11 cellular contexts compared by ENCODE assay signal in the genomic region with DNA sequence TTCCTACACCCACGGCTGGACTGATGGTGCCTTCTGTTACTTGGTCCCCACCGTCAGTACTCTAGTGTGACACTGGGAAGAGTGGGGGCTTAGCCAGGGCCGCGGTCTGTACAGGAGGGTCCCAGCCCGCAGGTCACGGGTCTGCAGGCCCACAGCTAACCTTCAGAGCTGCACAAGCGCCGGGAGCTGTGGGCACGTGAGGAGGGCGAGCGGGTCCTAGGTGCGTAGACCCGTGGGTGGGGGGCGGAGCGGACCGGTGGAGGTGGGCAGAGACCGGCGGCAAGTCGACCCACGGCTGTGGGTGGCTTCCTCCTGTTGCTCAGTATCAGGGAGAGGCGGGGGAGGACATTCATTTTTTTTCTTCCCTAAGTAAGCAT. TPM values are rescaled to one million over a fixed set of nuclear protein-coding genes. Genes with fewer than 3 reads are reported as not detected.
DNase-seq lines count a peak whose midpoint lies in the region; ATAC-seq and TF ChIP-seq lines count a peak whose summit lies in the region.
"Had no signal": no experiment of that assay in that cellular context is flagged by ENCODE, and none has a peak within 500 bp of the region (broad histone marks: within the 10 kb centered on the region; RNA-seq: fewer than 3 reads in every experiment).

No MANE protein-coding gene starts in this region.

- H3K4me3 Mint-ChIP-seq in activated CD8-positive, alpha-beta memory T cell treated with anti-CD3 and anti-CD28 coated beads, Interleukin-2, amount 10 ng/mL, durations not matched to agents 7 days and 5 days, result peak overlapping the region; percentile 16
- H3K4me3 Mint-ChIP-seq in nephron progenitor cell, result peak overlapping the region; percentile 83

- H3K27me3 Mint-ChIP-seq in activated CD8-positive, alpha-beta memory T cell treated with anti-CD3 and anti-CD28 coated beads, Interleukin-2, amount 10 ng/mL, durations not matched to agents 7 days and 5 days, result peaks cover 91% of the 10 kb centered on the region
- peaks cover 88% of the 10 kb centered on the region for H3K27me3 Mint-ChIP-seq in nephron progenitor cell (ENCODE audit: low read depth, poor library complexity)

- TF ChIP-seq CTCF in nephron progenitor cell (IDR thresholded peaks at IDR 0.05) (no peak), upper lobe of left lung (IDR thresholded peaks at IDR 0.05) (no peak)

- TF ChIP-seq POLR2A in upper lobe of left lung (IDR thresholded peaks at IDR 0.05), result no peak

- no peak for DNase-seq in activated CD8-positive, alpha-beta memory T cell treated with anti-CD3 and anti-CD28 coated beads, Interleukin-2, amount 10 ng/mL, durations not matched to agents 7 days and 5 days
- DNase-seq in activated CD8-positive, alpha-beta memory T cell treated with anti-CD3 and anti-CD28 coated beads, Interleukin-2, amount 50 U/mL, for 48 hours, result no peak
- no peak for DNase-seq in nephron progenitor cell
- DNase-seq in upper lobe of left lung, result no peak
- DNase-seq in AG08395 (ENCODE audit: low spot score), result no peak
- no peak for DNase-seq in NOMO-1 treated with DMSO at 0.1 percent for 48 hours (lab: John Stamatoyannopoulos, UW; ENCODE audit: unreplicated experiment)
- DNase-seq: activated naive CD4-positive, alpha-beta T cell treated with anti-CD3 and anti-CD28 coated beads, Interleukin-2, amount 50 U/mL, for 16 hours; NCI-H1092 had no signal

- ATAC-seq in activated CD8-positive, alpha-beta memory T cell treated with anti-CD3 and anti-CD28 coated beads, Interleukin-2, amount 10 ng/mL, durations not matched to agents 7 days and 5 days, result no peak
- ATAC-seq in upper lobe of left lung (ENCODE audit: low FRiP score in 2 of 2) (no peak), HG02970 (IDR thresholded peaks at IDR 0.05; ENCODE audit: low FRiP score, unreplicated experiment) (no peak)

- no peak for TF ChIP-seq EP300 in upper lobe of left lung (IDR thresholded peaks at IDR 0.05)

- H3K4me3 ChIP-seq in esophagus (ENCODE audit: low read depth in 1 of 2, low read length in 2 of 2) (peak overlapping the region; percentile 63 to 69), upper lobe of left lung (peak overlapping the region; percentile 42 to 58 (median 55))

- H3K36me3 Mint-ChIP-seq in activated CD8-positive, alpha-beta memory T cell treated with anti-CD3 and anti-CD28 coated beads, Interleukin-2, amount 10 ng/mL, durations not matched to agents 7 days and 5 days, result no peaks in the 10 kb centered on the region
- H3K36me3 Mint-ChIP-seq in nephron progenitor cell (ENCODE audit: low read depth), result no peaks in the 10 kb centered on the region

- 19 to 22% methylated on average over 21 of the region's 21 CpGs for WGBS in esophagus, 2 donors
- WGBS in upper lobe of left lung, 2 donors, result 20 to 21% methylated on average over 18 to 21 of the region's 21 CpGs

- H3K27me3 ChIP-seq in esophagus (ENCODE audit: control insufficient read depth in 1 of 2, insufficient read depth in 2 of 2, low read length in 2 of 2) (no peaks in the 10 kb centered on the region), upper lobe of left lung (peaks cover 0 to 17% (median 6%) of the 10 kb centered on the region in 4 donors)

- H3K4me1 ChIP-seq in esophagus (ENCODE audit: control insufficient read depth in 2 of 2, insufficient read depth in 2 of 2, low read length in 1 of 2), result peaks cover 3 to 5% of the 10 kb centered on the region in 2 donors
- H3K4me1 ChIP-seq in upper lobe of left lung, result peaks cover 0 to 24% (median 17%) of the 10 kb centered on the region in 4 donors

- CTCF ChIA-PET in activated CD8-positive, alpha-beta memory T cell treated with anti-CD3 and anti-CD28 coated beads, Interleukin-2, amount 10 ng/mL, durations not matched to agents 7 days and 5 days (lab: Charles Lee), result no interaction called here

- peak overlapping the region; percentile 41 to 53 for H3K27ac ChIP-seq in esophagus (ENCODE audit: low read depth in 2 of 2, low read length in 1 of 2)
- peak overlapping the region; percentile 58 to 77 (median 66) for H3K27ac ChIP-seq in upper lobe of left lung
- H3K27ac ChIP-seq: SK-N-MC had no signal

- peaks cover 9% of the 10 kb centered on the region for H3K4me1 Mint-ChIP-seq in activated CD8-positive, alpha-beta memory T cell treated with anti-CD3 and anti-CD28 coated beads, Interleukin-2, amount 10 ng/mL, durations not matched to agents 7 days and 5 days
- peaks cover 12% of the 10 kb centered on the region for H3K4me1 Mint-ChIP-seq in nephron progenitor cell

- H3K27ac Mint-ChIP-seq in activated CD8-positive, alpha-beta memory T cell treated with anti-CD3 and anti-CD28 coated beads, Interleukin-2, amount 10 ng/mL, durations not matched to agents 7 days and 5 days, result no peak overlapping the region
- H3K27ac Mint-ChIP-seq in nephron progenitor cell, result no peak overlapping the region

- H3K36me3 ChIP-seq in esophagus (ENCODE audit: control insufficient read depth in 2 of 2, insufficient read depth in 2 of 2, low read length in 1 of 2), result no peaks in the 10 kb centered on the region
- no peaks in the 10 kb centered on the region for H3K36me3 ChIP-seq in upper lobe of left lung

- no peaks in the 10 kb centered on the region for H3K9me3 Mint-ChIP-seq in activated CD8-positive, alpha-beta memory T cell treated with anti-CD3 and anti-CD28 coated beads, Interleukin-2, amount 10 ng/mL, durations not matched to agents 7 days and 5 days (ENCODE audit: low read depth)
- H3K9me3 Mint-ChIP-seq in nephron progenitor cell, result no peaks in the 10 kb centered on the region

- no peaks in the 10 kb centered on the region for H3K9me3 ChIP-seq in esophagus (ENCODE audit: control insufficient read depth in 2 of 2, insufficient read depth in 1 of 2, low read depth in 1 of 2, low read length in 1 of 2)
- no peaks in the 10 kb centered on the region for H3K9me3 ChIP-seq in upper lobe of left lung

RNA-seq across cellular contexts. Expression of a gene that starts 1.2 kb away (rescaled TPM):
- total RNA-seq in activated CD8-positive, alpha-beta memory T cell treated with anti-CD3 and anti-CD28 coated beads, Interleukin-2, amount 10 ng/mL, durations not matched to agents 7 days and 5 days, result 1 to 10 TPM in 1 of 2 experiments, not detected in 1; 4.1 TPM
- polyA plus RNA-seq in esophagus, result 1 to 10 TPM; 9.0 to 9.3 TPM
- 10 to 100 TPM in 1 of 6 donors, 1 to 10 TPM in 5; 4.2 to 12.4 (median 7.1) TPM for total RNA-seq in upper lobe of left lung
